Comparison of ENCODE assay signal across 20 cellular contexts in genomic region chr4:93157984-93158383, GRCh38.
DNase-seq lines count a peak whose midpoint lies in the region; FAIRE-seq and TF ChIP-seq lines count a peak whose summit lies in the region.
"Had no signal": no experiment of that assay in that cellular context is flagged by ENCODE, and none has a peak within 500 bp of the region (broad histone marks: within the 10 kb centered on the region; RNA-seq: fewer than 3 reads in every experiment).

No MANE protein-coding gene starts in this region.

- H3K9me3 ChIP-seq in smooth muscle cell (replicated peaks; ENCODE audit: low read depth), result no peaks in the 10 kb centered on the region
- H3K9me3 ChIP-seq in ovary, result no peaks in the 10 kb centered on the region
- H3K9me3 ChIP-seq: upper lobe of left lung had no signal

- no peak for TF ChIP-seq EP300 in ovary (IDR thresholded peaks at IDR 0.05)

- intact Hi-C loops in ovary (cut with DNase I), result no loop called here

- TF ChIP-seq POLR2A in ovary (IDR thresholded peaks at IDR 0.05), result no peak

- no peak overlapping the region for H3K4me2 ChIP-seq in smooth muscle cell

- FAIRE-seq in bronchial epithelial cell (lab: Jason Lieb, UNC) (no peak), GM19239 (lab: Jason Lieb, UNC) (no peak)

- no peak overlapping the region for H2AFZ ChIP-seq in smooth muscle cell (ENCODE audit: low read depth)

- H3F3A ChIP-seq in smooth muscle cell (ENCODE audit: low read depth), result no peaks in the 10 kb centered on the region

- TF ChIP-seq CTCF in bronchial epithelial cell (IDR thresholded peaks at IDR 0.05; ENCODE audit: insufficient read depth, low read length, severe bottlenecking) (peak; percentile 30), smooth muscle cell (IDR thresholded peaks at IDR 0.05; ENCODE audit: borderline replicate concordance, insufficient read depth, poor library complexity, severe bottlenecking) (peak; percentile 8), ovary (IDR thresholded peaks at IDR 0.05) (no peak)

- 67% methylated on average over 2 of the region's 2 CpGs for WGBS in smooth muscle cell (ENCODE audit: low lambda C conversion rate)
- WGBS in ovary, 3 donors, result 62 to 72% (median 72%) methylated on average over 2 of the region's 2 CpGs

- H3K27me3 ChIP-seq in bronchial epithelial cell (ENCODE audit: control insufficient read depth, insufficient read depth, low read length), result no peaks in the 10 kb centered on the region
- H3K27me3 ChIP-seq in smooth muscle cell (ENCODE audit: low read depth), result no peaks in the 10 kb centered on the region
- no peaks in the 10 kb centered on the region for H3K27me3 ChIP-seq in ovary
- H3K27me3 ChIP-seq: upper lobe of left lung had no signal

- no peak overlapping the region for H3K27ac ChIP-seq in smooth muscle cell (ENCODE audit: low read depth)
- no peak overlapping the region for H3K27ac ChIP-seq in ovary
- H3K27ac ChIP-seq: HL-60, left ventricle myocardium inferior, upper lobe of left lung had no signal

- no peak overlapping the region for H3K4me3 ChIP-seq in bronchial epithelial cell (ENCODE audit: low read depth, low read length)
- no peak overlapping the region for H3K4me3 ChIP-seq in smooth muscle cell
- H3K4me3 ChIP-seq in ovary, result no peak overlapping the region
- H3K4me3 ChIP-seq: left ventricle myocardium inferior, upper lobe of left lung had no signal

- H3K36me3 ChIP-seq in bronchial epithelial cell (ENCODE audit: control insufficient read depth, insufficient read depth, low read length) (no peaks in the 10 kb centered on the region), smooth muscle cell (ENCODE audit: low read depth) (no peaks in the 10 kb centered on the region), ovary (no peaks in the 10 kb centered on the region)
- H3K36me3 ChIP-seq: left ventricle myocardium inferior, upper lobe of left lung had no signal

- H3K4me1 ChIP-seq in smooth muscle cell (ENCODE audit: low read depth), result no peaks in the 10 kb centered on the region
- H3K4me1 ChIP-seq in ovary (ENCODE audit: insufficient read depth), result no peaks in the 10 kb centered on the region
- H3K4me1 ChIP-seq: left ventricle myocardium inferior, upper lobe of left lung had no signal

- no peaks in the 10 kb centered on the region for H3K79me2 ChIP-seq in smooth muscle cell (ENCODE audit: low read depth)

- DNase-seq in DMS 273 (lab: John Stamatoyannopoulos, UW; ENCODE audit: unreplicated experiment) (peak; percentile 1), DMS 273 treated with DMSO at 0.1 percent for 48 hours (lab: John Stamatoyannopoulos, UW) (no peak), NCI-H460 (ENCODE audit: extremely low read depth, low read depth) (peak; percentile 12), bronchial epithelial cell (ENCODE audit: low read depth) (peak; percentile 13), smooth muscle cell (lab: John Stamatoyannopoulos, UW; ENCODE audit: unreplicated experiment) (no peak), NCI-H2171 treated with DMSO at 0.1 percent for 48 hours (lab: John Stamatoyannopoulos, UW) (no peak), GM19239 (ENCODE audit: insufficient read length, low spot score) (no peak), ovary (no peak)
- DNase-seq: 8988T; activated CD4-positive, alpha-beta memory T cell treated with anti-CD3 and anti-CD28 coated beads for 36 hours; CD8-positive, alpha-beta memory T cell; HCEC 1CT; left ventricle myocardium inferior; naive B cell; NCI-H2029; NCI-H82; right cardiac atrium; stimulated activated CD4-positive, alpha-beta T cell treated with anti-CD3 and anti-CD28 coated beads, Interleukin-2, amount 100 ng/mL, for 48 hours; upper lobe of left lung had no signal

- H4K20me1 ChIP-seq in smooth muscle cell (ENCODE audit: low read depth), result no peaks in the 10 kb centered on the region

- H3K9ac ChIP-seq in smooth muscle cell (ENCODE audit: low read depth), result no peak overlapping the region

Comparison
In these comparisons a context has a peak if more than half of its experiments do, and no peak if none do; other contexts are left out.
1. DNase-seq: peak in DMS 273 (single experiment), NCI-H460 (single experiment) and bronchial epithelial cell (single experiment); none in DMS 273 treated with DMSO at 0.1 percent for 48 hours (single experiment), smooth muscle cell (single experiment), NCI-H2171 treated with DMSO at 0.1 percent for 48 hours (single experiment), GM19239 (single experiment) and ovary (0 of 5).
2. CTCF ChIP-seq: peak in bronchial epithelial cell (single experiment) and smooth muscle cell (single experiment); none in ovary (0 of 3).